1 cellular context compared by ENCODE assay signal in genomic region chr20:20207872-20208271, GRCh38.
TF ChIP-seq lines count a peak whose summit lies in the region.

No MANE protein-coding gene starts in this region.

TF ChIP-seq in GM23338, 12 proteins besides CTCF, POLR2A, EP300 and RAD21 (continued from another document):
- TF ChIP-seq ZNF462 (CRISPR knock-in tag; IDR thresholded peaks at IDR 0.05) (no peak), CREB1 (CRISPR knock-in tag; IDR thresholded peaks at IDR 0.05; ENCODE audit: low read depth) (no peak), JUNB (IDR thresholded peaks at IDR 0.05; ENCODE audit: unreplicated experiment) (no peak), POLR2AphosphoS5 (IDR thresholded peaks at IDR 0.05; ENCODE audit: low read depth) (no peak), NANOG (IDR thresholded peaks at IDR 0.05; ENCODE audit: borderline replicate concordance) (no peak), EZH2 (IDR thresholded peaks at IDR 0.05; ENCODE audit: low read depth, unreplicated experiment) (no peak), EZH2phosphoT487 (IDR thresholded peaks at IDR 0.05; ENCODE audit: unreplicated experiment) (no peak), ZNF114 (CRISPR knock-in tag; IDR thresholded peaks at IDR 0.05) (no peak), ZNF331 (CRISPR knock-in tag; IDR thresholded peaks at IDR 0.05; ENCODE audit: low read depth) (no peak), STAT1 (IDR thresholded peaks at IDR 0.05; ENCODE audit: unreplicated experiment) (no peak)
